15 cellular contexts compared by ENCODE assay signal in genomic region chr10:52463831-52464230, GRCh38.
"Had no signal": no experiment of that assay in that cellular context is flagged by ENCODE, and none has a peak within 500 bp of the region (broad histone marks: within the 10 kb centered on the region; RNA-seq: fewer than 3 reads in every experiment).

No MANE protein-coding gene starts in this region.

- H3K27me3 ChIP-seq: brain microvascular endothelial cell, left lung, pancreas, tibial nerve had no signal

- H3K4me3 ChIP-seq: left lung, pancreas, smooth muscle cell, tibial nerve had no signal

- DNase-seq: activated CD4-positive, alpha-beta T cell treated with anti-CD3 and anti-CD28 coated beads for 1 hour; activated CD4-positive, alpha-beta T cell treated with anti-CD3 and anti-CD28 coated beads, Interleukin-2, amount 50 U/mL, for 48 hours; activated CD8-positive, alpha-beta memory T cell treated with anti-CD3 and anti-CD28 coated beads, Interleukin-2, amount 10 ng/mL, durations not matched to agents 7 days and 5 days; activated effector memory CD4-positive, alpha-beta T cell treated with anti-CD3 and anti-CD28 coated beads, Interleukin-2, amount 50 U/mL, for 16 hours; activated T-cell treated with anti-CD3 and anti-CD28 coated beads, Interleukin-2, amount 50 U/mL, for 24 hours; brain microvascular endothelial cell; cerebellar nuclear complex; dermis blood vessel endothelial cell; left lung; pancreas had no signal

- H3K4me1 ChIP-seq: left lung, pancreas, tibial nerve had no signal

- H3K9me3 ChIP-seq: left lung, pancreas, tibial nerve had no signal

- H3K27ac ChIP-seq: brain microvascular endothelial cell, left lung, pancreas had no signal

- H3K4me2 ChIP-seq: smooth muscle cell had no signal

- H3K36me3 ChIP-seq: brain microvascular endothelial cell, left lung, pancreas, tibial nerve had no signal

- ATAC-seq: activated CD8-positive, alpha-beta memory T cell treated with anti-CD3 and anti-CD28 coated beads, Interleukin-2, amount 10 ng/mL, durations not matched to agents 7 days and 5 days; activated naive CD4-positive, alpha-beta T cell treated with anti-CD3 and anti-CD28 coated beads, Interleukin-2, amount 50 U/mL, for 72 hours; esophagus mucosa; left lung; stimulated activated effector memory CD8-positive, alpha-beta T cell treated with anti-CD3 and anti-CD28 coated beads, Interleukin-12 subunit alpha, Interleukin-12 subunit beta, amount 100 ng/mL, for 72 hours had no signal
